Comparison of ENCODE assay signal across 17 cellular contexts in the genomic region with DNA sequence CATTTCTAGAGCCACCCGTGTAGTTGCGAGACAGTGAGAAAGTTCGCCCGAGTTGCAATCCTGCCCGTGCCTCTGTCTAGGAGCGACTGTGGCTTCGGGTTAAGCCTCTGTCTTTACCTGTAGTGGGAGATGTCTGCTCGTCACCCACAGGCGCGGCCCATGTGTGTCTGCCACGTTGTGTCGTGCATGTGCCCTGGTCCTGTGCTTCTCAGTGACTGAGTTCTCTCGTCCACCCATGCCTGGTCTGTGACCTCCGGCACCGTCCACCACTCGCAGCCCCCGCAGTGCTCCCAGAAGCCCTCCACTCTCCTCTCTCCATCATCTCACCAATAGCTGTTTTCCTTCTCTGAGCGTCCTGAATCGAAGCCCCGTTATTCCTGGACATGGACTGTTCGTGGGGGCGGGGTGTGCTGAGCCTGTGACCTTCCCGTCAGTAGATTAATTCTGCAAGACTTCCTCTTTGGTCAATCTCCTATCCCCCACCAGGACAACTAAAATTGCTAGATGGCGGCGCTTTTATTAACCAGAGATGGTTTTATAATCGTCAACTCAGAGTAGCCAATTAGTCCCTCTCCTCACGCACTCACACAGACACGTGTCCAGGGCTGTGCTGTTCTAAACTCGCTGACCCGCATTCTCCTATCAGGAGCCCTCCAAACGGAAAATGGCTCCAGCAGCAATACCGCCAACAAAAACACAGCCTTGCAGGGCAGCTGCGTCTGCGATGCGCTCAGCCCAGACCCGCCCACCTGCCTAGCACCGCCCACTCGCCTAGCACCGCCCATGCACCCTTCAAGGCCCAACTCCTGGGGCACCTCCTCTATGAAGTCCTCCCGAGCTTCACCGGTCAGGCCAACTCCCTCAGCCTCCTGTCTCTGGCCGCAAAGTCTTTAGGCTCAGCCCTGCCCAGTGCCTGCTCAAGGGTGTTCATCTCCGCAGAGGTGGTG.
DNase-seq lines count a peak whose midpoint lies in the region; ATAC-seq, FAIRE-seq and TF ChIP-seq lines count a peak whose summit lies in the region.
"Had no signal": no experiment of that assay in that cellular context is flagged by ENCODE, and none has a peak within 500 bp of the region (broad histone marks: within the 10 kb centered on the region; RNA-seq: fewer than 3 reads in every experiment).

No MANE protein-coding gene starts in this region.

- H2AFZ ChIP-seq in GM23338 (peak overlapping the region; percentile 69), K562 (ENCODE audit: low read depth, low read length) (no peak overlapping the region), neuronal stem cell (ENCODE audit: low read length) (no peak overlapping the region)
- H2AFZ ChIP-seq: PC-9 had no signal

- peaks cover 14% of the 10 kb centered on the region for H3K27me3 Mint-ChIP-seq in GM23338 (ENCODE audit: insufficient read depth, low read depth, poor library complexity)
- H3K27me3 Mint-ChIP-seq in naive thymus-derived CD4-positive, alpha-beta T cell = peaks cover 0 to 37% (median 20%) of the 10 kb centered on the region in 5 donors

- intact Hi-C loops in K562 (cut with micrococcal nuclease) = no loop called here
- intact Hi-C loops in naive thymus-derived CD4-positive, alpha-beta T cell (cut with micrococcal nuclease) = no loop called here

- peak overlapping the region; percentile 79 for H2BK5ac ChIP-seq in neuronal stem cell (ENCODE audit: low read length)

- in situ Hi-C loops in K562 (cut with MboI) = no loop called here

- peak overlapping the region; percentile 23 for H2BK120ac ChIP-seq in neuronal stem cell (ENCODE audit: low read depth, low read length)

- H4K91ac ChIP-seq in neuronal stem cell (ENCODE audit: low read depth, low read length, poor library complexity) = peak overlapping the region; percentile 93

- H3K9ac ChIP-seq in K562 (ENCODE audit: insufficient read depth in 1 of 2, low read depth in 2 of 2, low read length in 2 of 2) (no peak overlapping the region), neuronal stem cell (ENCODE audit: low read depth, low read length, poor library complexity) (no peak overlapping the region)

- TF ChIP-seq CTCF in GM23338 (conservative IDR thresholded peaks at IDR 0.05; ENCODE audit: low read depth in 2 of 2) = no peak
- no peak for TF ChIP-seq CTCF in K562 (IDR thresholded peaks at IDR 0.05 in 2 of 3, conservative IDR thresholded peaks at IDR 0.05 in 1 of 3; ENCODE audit: insufficient read depth in 2 of 3, low read depth in 1 of 3, low read length in 3 of 3)

- no peaks in the 10 kb centered on the region for H3K9me1 ChIP-seq in K562 (ENCODE audit: control insufficient read depth, insufficient read depth, low read length)

- peak overlapping the region; percentile 18 for H2BK15ac ChIP-seq in neuronal stem cell (ENCODE audit: low read length)

- H3K4me3 Mint-ChIP-seq in GM23338 = no peak overlapping the region
- H3K4me3 Mint-ChIP-seq in naive thymus-derived CD4-positive, alpha-beta T cell = no peak overlapping the region

- no peaks in the 10 kb centered on the region for H3K9me2 ChIP-seq in GM23338 (ENCODE audit: insufficient read depth)

- H3K4me2 ChIP-seq in GM23338 (no peak overlapping the region), K562 (ENCODE audit: insufficient read depth, low read length) (no peak overlapping the region), neuronal stem cell (ENCODE audit: insufficient read depth, low read length, poor library complexity, severe bottlenecking) (no peak overlapping the region)
- H3K4me2 ChIP-seq: A549, PC-9 had no signal

- H3K36me3 Mint-ChIP-seq in GM23338 (ENCODE audit: low read depth) = no peaks in the 10 kb centered on the region; the same call in 2 of the 3 replicates
- no peaks in the 10 kb centered on the region for H3K36me3 Mint-ChIP-seq in naive thymus-derived CD4-positive, alpha-beta T cell

- TF ChIP-seq POLR2A in K562 (conservative IDR thresholded peaks at IDR 0.05) = no peak

- H4K8ac ChIP-seq in neuronal stem cell (ENCODE audit: low read depth, low read length) = no peak overlapping the region

- WGBS in K562 (ENCODE audit: insufficient coverage, low coverage, missing lambda C conversion rate) = 7% methylated on average over 25 of the region's 43 CpGs
- WGBS in neuronal stem cell (ENCODE audit: extremely low coverage in 2 of 2, insufficient read length in 2 of 2, insufficient replicate concordance in 1 of 2), 2 donors = no CpG with 5 or more reads among the region's 43 CpGs

- no peak overlapping the region for H3K4me3 ChIP-seq in GM23338
- no peak overlapping the region for H3K4me3 ChIP-seq in K562
- H3K4me3 ChIP-seq in neuronal stem cell (ENCODE audit: low read length in 2 of 2) = no peak overlapping the region
- no peak overlapping the region for H3K4me3 ChIP-seq in naive thymus-derived CD4-positive, alpha-beta T cell (ENCODE audit: low read length)
- H3K4me3 ChIP-seq: A549, PC-9, SJSA1 had no signal

- no peaks in the 10 kb centered on the region for H3K79me1 ChIP-seq in neuronal stem cell (ENCODE audit: low read depth, low read length)

- H3K36me3 ChIP-seq in GM23338 (ENCODE audit: insufficient read depth) = no peaks in the 10 kb centered on the region
- no peaks in the 10 kb centered on the region for H3K36me3 ChIP-seq in K562 (ENCODE audit: control insufficient read depth, insufficient read depth, low read length)
- no peaks in the 10 kb centered on the region for H3K36me3 ChIP-seq in neuronal stem cell (replicated peaks in 1 of 2; ENCODE audit: control insufficient read depth in 2 of 2, insufficient read depth in 2 of 2, low read length in 2 of 2)
- H3K36me3 ChIP-seq in naive thymus-derived CD4-positive, alpha-beta T cell (ENCODE audit: control insufficient read depth in 2 of 3, insufficient read depth in 3 of 3, low read length in 3 of 3) = no peaks in the 10 kb centered on the region
- H3K36me3 ChIP-seq: SJSA1 had no signal

- BruUV-seq in K562 (replicated peaks; lab: Mats Ljungman, UMichigan) = no TSS peak

- peak overlapping the region; percentile 58 for H3K14ac ChIP-seq in neuronal stem cell (ENCODE audit: low read length)

- no peak overlapping the region for H2BK12ac ChIP-seq in neuronal stem cell (ENCODE audit: low read length)

- H3K4me1 ChIP-seq in GM23338 (ENCODE audit: insufficient read depth) (no peaks in the 10 kb centered on the region), K562 (replicated peaks in 1 of 2; ENCODE audit: control insufficient read depth in 2 of 2, insufficient read depth in 2 of 2, low read length in 2 of 2) (peaks cover 0 to 6% of the 10 kb centered on the region in 2 experiments; a peak in 1 of 5 replicates), neuronal stem cell (ENCODE audit: control insufficient read depth in 2 of 2, insufficient read depth in 1 of 2, low read depth in 1 of 2, low read length in 2 of 2) (peaks cover 0 to 10% of the 10 kb centered on the region in 2 donors)
- no peaks in the 10 kb centered on the region for H3K4me1 ChIP-seq in naive thymus-derived CD4-positive, alpha-beta T cell (ENCODE audit: control insufficient read depth in 2 of 2, insufficient read depth in 2 of 2, low read length in 2 of 2)
- H3K4me1 ChIP-seq: A549, SJSA1 had no signal

- H3K4ac ChIP-seq in neuronal stem cell (ENCODE audit: low read length) = no peak overlapping the region

- CTCF ChIA-PET in K562 (lab: Yijun Ruan, JAX; ENCODE audit: low intra/inter-chr PET ratio) = no interaction called here
- CTCF ChIA-PET in naive thymus-derived CD4-positive, alpha-beta T cell (lab: Charles Lee) = no interaction called here

- H3K9me3 ChIP-seq in K562 (replicated peaks; ENCODE audit: control insufficient read depth, insufficient read depth, low read depth, low read length) = no peaks in the 10 kb centered on the region
- H3K9me3 ChIP-seq in neuronal stem cell (replicated peaks in 1 of 2; ENCODE audit: control insufficient read depth in 2 of 2, insufficient read depth in 1 of 2, low read depth in 1 of 2, low read length in 2 of 2) = no peaks in the 10 kb centered on the region
- H3K9me3 ChIP-seq in naive thymus-derived CD4-positive, alpha-beta T cell (ENCODE audit: control insufficient read depth in 2 of 3, low read length in 3 of 3) = no peaks in the 10 kb centered on the region
- H3K9me3 ChIP-seq: A549, SJSA1 had no signal

- POLR2A ChIA-PET in K562 (lab: Yijun Ruan, JAX) = no interaction called here
- POLR2A ChIA-PET in naive thymus-derived CD4-positive, alpha-beta T cell (lab: Charles Lee) = no interaction called here

- no peak overlapping the region for H3K27ac ChIP-seq in GM23338 (ENCODE audit: low read depth)
- H3K27ac ChIP-seq in K562 (ENCODE audit: extremely low read depth, low read depth, low read length) = no peak overlapping the region
- no peak overlapping the region for H3K27ac ChIP-seq in neuronal stem cell (replicated peaks; ENCODE audit: low read length)
- H3K27ac ChIP-seq in naive thymus-derived CD4-positive, alpha-beta T cell (ENCODE audit: low read depth, low read length) = no peak overlapping the region
- H3K27ac ChIP-seq: A549, PC-9, SJSA1 had no signal

- H3K79me2 ChIP-seq in GM23338 (replicated peaks; ENCODE audit: insufficient read depth) (no peaks in the 10 kb centered on the region), K562 (ENCODE audit: control insufficient read depth, insufficient read depth, low read length) (no peaks in the 10 kb centered on the region)

- TF ChIP-seq RAD21 in K562 (CRISPR knock-in tag; conservative IDR thresholded peaks at IDR 0.05 in 1 of 2, IDR thresholded peaks at IDR 0.05 in 1 of 2) = no peak

- no peaks in the 10 kb centered on the region for H3K27me3 ChIP-seq in GM23338 (ENCODE audit: insufficient read depth)
- H3K27me3 ChIP-seq in K562 (ENCODE audit: control insufficient read depth in 2 of 2, insufficient read depth in 2 of 2, low read length in 2 of 2) = peaks cover 2 to 38% of the 10 kb centered on the region in 2 experiments; a peak in 2 of 5 replicates
- peaks cover 0 to 3% (median 0%) of the 10 kb centered on the region in 3 experiments for H3K27me3 ChIP-seq in neuronal stem cell (ENCODE audit: control insufficient read depth in 3 of 3, insufficient read depth in 3 of 3, low read depth in 1 of 3, low read length in 3 of 3)
- no peaks in the 10 kb centered on the region for H3K27me3 ChIP-seq in naive thymus-derived CD4-positive, alpha-beta T cell (ENCODE audit: control insufficient read depth in 2 of 2, insufficient read depth in 2 of 2, low read length in 2 of 2)
- H3K27me3 ChIP-seq: SJSA1 had no signal

- peak overlapping the region; percentile 57 for H2AK5ac ChIP-seq in neuronal stem cell (ENCODE audit: low read depth, low read length)

- peaks cover 7% of the 10 kb centered on the region for H3K4me1 Mint-ChIP-seq in GM23338
- peaks cover 0 to 3% (median 0%) of the 10 kb centered on the region in 7 donors for H3K4me1 Mint-ChIP-seq in naive thymus-derived CD4-positive, alpha-beta T cell

- no peak for FAIRE-seq in K562 (lab: Jason Lieb, UNC)
- FAIRE-seq: A549 had no signal

- DNase-seq in GM23338 (ENCODE audit: low spot score) = peak; percentile 50
- DNase-seq in K562 (ENCODE audit: extremely low read depth in 1 of 4, low spot score in 3 of 4) = peak in 3 of 4 experiments; percentile 6 to 40 (median 40)
- DNase-seq in iPS-NIHi11 (ENCODE audit: low spot score) = peak; percentile 57
- no peak for DNase-seq in neuronal stem cell (ENCODE audit: low spot score)
- no peak for DNase-seq in NCI-H2081 treated with DMSO at 0.1 percent for 48 hours (lab: John Stamatoyannopoulos, UW)
- no peak for DNase-seq in naive thymus-derived CD4-positive, alpha-beta T cell
- no peak for DNase-seq in activated T-cell treated with anti-CD3 and anti-CD28 coated beads for 4 hours
- DNase-seq: C1 segment of cervical spinal cord, DMS 273 treated with DMSO at 0.1 percent for 48 hours, KG1, NCI-H1436, NCI-H2029 treated with DMSO at 0.1 percent for 48 hours, NCI-H748 treated with DMSO at 0.1 percent for 48 hours, PC-9 had no signal

- H3K27ac Mint-ChIP-seq in GM23338 = no peak overlapping the region
- H3K27ac Mint-ChIP-seq in naive thymus-derived CD4-positive, alpha-beta T cell = no peak overlapping the region

- H3K23ac ChIP-seq in neuronal stem cell (ENCODE audit: low read depth, low read length, poor library complexity) = peak overlapping the region; percentile 31

- no peaks in the 10 kb centered on the region; the same call in 2 of the 3 replicates for H3K9me3 Mint-ChIP-seq in GM23338
- peaks cover 0 to 4% (median 0%) of the 10 kb centered on the region in 11 donors for H3K9me3 Mint-ChIP-seq in naive thymus-derived CD4-positive, alpha-beta T cell

- H4K20me1 ChIP-seq in GM23338 (replicated peaks; ENCODE audit: insufficient read depth) = no peaks in the 10 kb centered on the region
- H4K20me1 ChIP-seq in K562 (replicated peaks; ENCODE audit: control insufficient read depth, insufficient read depth, low read length) = no peaks in the 10 kb centered on the region

- no peaks in the 10 kb centered on the region for H3F3A ChIP-seq in GM23338 (replicated peaks; ENCODE audit: low read depth)

- TF ChIP-seq EP300 in K562 (IDR thresholded peaks at IDR 0.05; ENCODE audit: low read length) = no peak

- peak overlapping the region; percentile 45 for H3K18ac ChIP-seq in neuronal stem cell (ENCODE audit: low read length)

- ATAC-seq in GM23338 (peak; percentile 79), K562 (peak; percentile 82), GM19324 (IDR thresholded peaks at IDR 0.05; ENCODE audit: low FRiP score, unreplicated experiment) (no peak)
- ATAC-seq in naive thymus-derived CD4-positive, alpha-beta T cell = no peak
- ATAC-seq: A549 had no signal

Comparison
In these comparisons a context has a peak if more than half of its experiments do, and no peak if none do; other contexts are left out.
1. ATAC-seq: peak in GM23338 (single experiment) and K562 (single experiment); none in naive thymus-derived CD4-positive, alpha-beta T cell (single experiment) and GM19324 (single experiment).
2. DNase-seq: peak in GM23338 (single experiment), K562 (3 of 4) and iPS-NIHi11 (single experiment); none in neuronal stem cell (single experiment), NCI-H2081 treated with DMSO at 0.1 percent for 48 hours (single experiment), naive thymus-derived CD4-positive, alpha-beta T cell (0 of 9) and activated T-cell treated with anti-CD3 and anti-CD28 coated beads for 4 hours (single experiment).